Comparison of ENCODE assay signal across 8 cellular contexts in genomic region chr2:3302751-3303582, GRCh38.
DNase-seq lines count a peak whose midpoint lies in the region; ATAC-seq and TF ChIP-seq lines count a peak whose summit lies in the region.

No MANE protein-coding gene starts in this region.

- H3K27ac Mint-ChIP-seq in activated CD8-positive, alpha-beta T cell treated with anti-CD3 and anti-CD28 coated beads for 36 hours: no peak overlapping the region

- no peaks in the 10 kb centered on the region for H3K9me3 ChIP-seq in left lung

- H3K4me1 Mint-ChIP-seq in activated CD8-positive, alpha-beta T cell treated with anti-CD3 and anti-CD28 coated beads for 36 hours (ENCODE audit: low read depth): peaks cover 9% of the 10 kb centered on the region

- peaks cover 6 to 12% of the 10 kb centered on the region in 2 donors for H3K4me1 ChIP-seq in left lung

- peaks cover 10% of the 10 kb centered on the region for H3K36me3 Mint-ChIP-seq in activated CD8-positive, alpha-beta T cell treated with anti-CD3 and anti-CD28 coated beads for 36 hours (ENCODE audit: low read depth)

- no peaks in the 10 kb centered on the region for H3K27me3 Mint-ChIP-seq in activated CD8-positive, alpha-beta T cell treated with anti-CD3 and anti-CD28 coated beads for 36 hours

- no peak for DNase-seq in activated CD8-positive, alpha-beta T cell treated with anti-CD3 and anti-CD28 coated beads for 36 hours
- DNase-seq in left lung (peak in 1 of 2 donors; percentile 61), erythroblast (lab: John Stamatoyannopoulos, UW) (no peak), Kasumi-1 (lab: John Stamatoyannopoulos, UW) (no peak), NCI-H526 (lab: John Stamatoyannopoulos, UW) (no peak), NOMO-1 treated with DMSO at 0.1 percent for 48 hours (lab: John Stamatoyannopoulos, UW; ENCODE audit: unreplicated experiment) (no peak)

- H3K27me3 ChIP-seq in left lung: no peaks in the 10 kb centered on the region

- intact Hi-C loops in activated CD8-positive, alpha-beta T cell treated with anti-CD3 and anti-CD28 coated beads for 36 hours (cut with micrococcal nuclease): no loop called here
- intact Hi-C loops in left lung (cut with DNase I): no loop called here

- ATAC-seq in GM19023 (IDR thresholded peaks at IDR 0.05; ENCODE audit: unreplicated experiment) (peak; percentile 22), HG03095 (IDR thresholded peaks at IDR 0.05; ENCODE audit: unreplicated experiment) (peak; percentile 7), left lung (no peak)
- peak; percentile 48 for ATAC-seq in activated CD8-positive, alpha-beta T cell treated with anti-CD3 and anti-CD28 coated beads for 36 hours

- CTCF ChIA-PET in activated CD8-positive, alpha-beta T cell treated with anti-CD3 and anti-CD28 coated beads for 36 hours (lab: Charles Lee): interaction anchor here (0.7 to 1.7 kb wide), 3 partner anchors 11 to 105 kb away, joined by 3 to 6 read pairs (median 4); no protein-coding TSS in a partner anchor

- peaks cover 0 to 9% of the 10 kb centered on the region in 2 donors for H3K36me3 ChIP-seq in left lung

- no peak for TF ChIP-seq CTCF in activated CD8-positive, alpha-beta T cell treated with anti-CD3 and anti-CD28 coated beads for 36 hours (IDR thresholded peaks at IDR 0.05)
- TF ChIP-seq CTCF in left lung (IDR thresholded peaks at IDR 0.05): no peak

- H3K27ac ChIP-seq in left lung: peak overlapping the region in 1 of 2 donors; percentile 33

- POLR2A ChIA-PET in activated CD8-positive, alpha-beta T cell treated with anti-CD3 and anti-CD28 coated beads for 36 hours (lab: Charles Lee): interaction anchor here (0.8 kb wide), 1 partner anchor 16 kb away, joined by 3 read pairs; no protein-coding TSS in a partner anchor

- H3K4me3 ChIP-seq in left lung: peak overlapping the region; percentile 8 to 13

- TF ChIP-seq POLR2A in erythroblast (IDR thresholded peaks at IDR 0.05; ENCODE audit: low read length): no peak

- no peaks in the 10 kb centered on the region for H3K9me3 Mint-ChIP-seq in activated CD8-positive, alpha-beta T cell treated with anti-CD3 and anti-CD28 coated beads for 36 hours

- H3K4me3 Mint-ChIP-seq in activated CD8-positive, alpha-beta T cell treated with anti-CD3 and anti-CD28 coated beads for 36 hours: no peak overlapping the region
